In the genomic region with DNA sequence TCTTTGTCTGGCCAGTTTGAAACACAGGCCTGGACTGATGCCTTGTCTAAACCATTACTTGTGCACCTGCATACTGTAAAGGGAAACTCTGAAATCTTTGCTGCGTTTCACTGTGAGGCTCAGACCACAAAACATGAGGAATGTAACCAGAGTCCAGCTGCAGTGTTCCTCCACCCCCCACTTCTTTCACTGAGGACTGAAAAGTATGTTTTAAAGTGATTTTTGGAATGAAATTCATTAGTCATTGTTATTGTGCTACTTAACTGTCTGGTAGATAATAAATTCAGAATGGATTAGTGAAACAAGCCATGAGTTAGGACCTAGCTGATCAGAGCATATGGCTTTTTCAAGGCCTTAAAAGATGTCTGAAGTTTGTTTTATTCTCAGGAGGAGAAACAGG, we compare ENCODE assay signal across 1 cellular context.
A peak's percentile ranks its signal among the peaks of the same experiment; 100 is the strongest.
TF ChIP-seq lines count a peak whose summit lies in the region.

No MANE protein-coding gene starts in this region.

TF ChIP-seq in GM12878, 131 proteins besides CTCF, POLR2A, EP300 and RAD21 (continued from another document):
- peak; percentile 70 for TF ChIP-seq RUNX3 (IDR thresholded peaks at IDR 0.05; ENCODE audit: low read length)
- no peak for TF ChIP-seq ZBED1 (IDR thresholded peaks at IDR 0.05; ENCODE audit: borderline replicate concordance)
- TF ChIP-seq, protein P1, sequence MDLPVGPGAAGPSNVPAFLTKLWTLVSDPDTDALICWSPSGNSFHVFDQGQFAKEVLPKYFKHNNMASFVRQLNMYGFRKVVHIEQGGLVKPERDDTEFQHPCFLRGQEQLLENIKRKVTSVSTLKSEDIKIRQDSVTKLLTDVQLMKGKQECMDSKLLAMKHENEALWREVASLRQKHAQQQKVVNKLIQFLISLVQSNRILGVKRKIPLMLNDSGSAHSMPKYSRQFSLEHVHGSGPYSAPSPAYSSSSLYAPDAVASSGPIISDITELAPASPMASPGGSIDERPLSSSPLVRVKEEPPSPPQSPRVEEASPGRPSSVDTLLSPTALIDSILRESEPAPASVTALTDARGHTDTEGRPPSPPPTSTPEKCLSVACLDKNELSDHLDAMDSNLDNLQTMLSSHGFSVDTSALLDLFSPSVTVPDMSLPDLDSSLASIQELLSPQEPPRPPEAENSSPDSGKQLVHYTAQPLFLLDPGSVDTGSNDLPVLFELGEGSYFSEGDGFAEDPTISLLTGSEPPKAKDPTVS (IDR thresholded peaks at IDR 0.05; ENCODE audit: low read depth, low read length) = no peak
